ENCODE assay signal across 8 cellular contexts in genomic region chr3:136749602-136750001, GRCh38. TPM values are rescaled to one million over a fixed set of nuclear protein-coding genes. Genes with fewer than 3 reads are reported as not detected.
DNase-seq lines count a peak whose midpoint lies in the region; ATAC-seq, FAIRE-seq and TF ChIP-seq lines count a peak whose summit lies in the region.
"Not testable (repeated sequence)": the region's sequence is repeated elsewhere in the genome, so short reads cannot be mapped to it uniquely, and the experiment has no call there.

No MANE protein-coding gene starts in this region.

- H3K4me2 ChIP-seq in A549 (peak overlapping the region; percentile 99), GM23338 (peak overlapping the region; percentile 9; the same call in 1 of the 2 replicates), OCI-LY7 (ENCODE audit: low read length) (peak overlapping the region; percentile 96), skeletal muscle satellite cell (ENCODE audit: low read length) (peak overlapping the region; percentile 86)

- H3K9me2 ChIP-seq in GM23338 (ENCODE audit: insufficient read depth); OCI-LY7 (ENCODE audit: insufficient read depth, low read length): not testable (repeated sequence)

- not testable (repeated sequence) for H3K27me3 Mint-ChIP-seq in GM23338 (ENCODE audit: insufficient read depth, low read depth, poor library complexity); activated CD4-positive, alpha-beta memory T cell treated with anti-CD3 and anti-CD28 coated beads, Interleukin-2, amount 10 ng/mL, durations not matched to agents 7 days and 5 days

- H3K4me3 Mint-ChIP-seq in GM23338 = peak overlapping the region; percentile 40
- peak overlapping the region; percentile 79 for H3K4me3 Mint-ChIP-seq in activated CD4-positive, alpha-beta memory T cell treated with anti-CD3 and anti-CD28 coated beads, Interleukin-2, amount 10 ng/mL, durations not matched to agents 7 days and 5 days

- not testable (repeated sequence) for H3K36me3 ChIP-seq in GM23338 (ENCODE audit: insufficient read depth); OCI-LY7 (ENCODE audit: insufficient read depth, low read length); body of pancreas (replicated peaks in 1 of 2; ENCODE audit: insufficient read depth in 1 of 2, low read depth in 2 of 2); skeletal muscle satellite cell (ENCODE audit: insufficient read depth, low read length)

- H3K9me3 ChIP-seq in A549; OCI-LY7 (ENCODE audit: low read length); body of pancreas; mononuclear cell (ENCODE audit: low read depth, low read length); skeletal muscle satellite cell (replicated peaks; ENCODE audit: low read length): not testable (repeated sequence)

- BruUV-seq in OCI-LY7 (replicated peaks; lab: Mats Ljungman, UMichigan) = not testable (repeated sequence)

- not testable (repeated sequence) for TF ChIP-seq CTCF in A549 (IDR thresholded peaks at IDR 0.05); GM23338 (conservative IDR thresholded peaks at IDR 0.05; ENCODE audit: low read depth in 2 of 2); OCI-LY7 (conservative IDR thresholded peaks at IDR 0.05; ENCODE audit: low read length); body of pancreas (IDR thresholded peaks at IDR 0.05); fibroblast of the aortic adventitia (IDR thresholded peaks at IDR 0.05; ENCODE audit: insufficient read depth, low read length)

- WGBS in A549 (ENCODE audit: missing lambda C conversion rate) = 73% methylated on average over 5 of the region's 6 CpGs
- 75 to 77% methylated on average over 6 of the region's 6 CpGs for WGBS in body of pancreas, 2 donors

- not testable (repeated sequence) for ATAC-seq in A549, GM23338, body of pancreas

- H2AFZ ChIP-seq in GM23338 = not testable (repeated sequence)
- peak overlapping the region; percentile 9; the same call in 1 of the 2 replicates for H2AFZ ChIP-seq in OCI-LY7 (ENCODE audit: low read length)

- not testable (repeated sequence) for H3K27ac Mint-ChIP-seq in GM23338
- H3K27ac Mint-ChIP-seq in activated CD4-positive, alpha-beta memory T cell treated with anti-CD3 and anti-CD28 coated beads, Interleukin-2, amount 10 ng/mL, durations not matched to agents 7 days and 5 days = peak overlapping the region; percentile 80

- POLR2A ChIA-PET in A549 (lab: Yijun Ruan, JAX) = not testable (repeated sequence)
- POLR2A ChIA-PET in OCI-LY7 (lab: Charles Lee) = interaction anchor here (0.5 to 1.6 kb wide), 14 partner anchors 9 to 679 kb away, joined by 3 to 6 read pairs (median 4); partner anchors contain the start of genes MSL2 and PCCB
- POLR2A ChIA-PET in activated CD4-positive, alpha-beta memory T cell treated with anti-CD3 and anti-CD28 coated beads, Interleukin-2, amount 10 ng/mL, durations not matched to agents 7 days and 5 days (lab: Charles Lee) = interaction anchor here (1.0 to 2.1 kb wide), 7 partner anchors 9 to 553 kb away, joined by 3 to 9 read pairs (median 4); partner anchors contain the start of genes MSL2 and PCCB

- TF ChIP-seq POLR2A in A549 (IDR thresholded peaks at IDR 0.05; ENCODE audit: low read length); body of pancreas (IDR thresholded peaks at IDR 0.05): not testable (repeated sequence)

- H3K27ac ChIP-seq in A549 (peak overlapping the region; percentile 72 to 92; a peak in 5 of 6 replicates), OCI-LY7 (ENCODE audit: low read depth, low read length, poor library complexity, severe bottlenecking) (peak overlapping the region; percentile 94), body of pancreas (peak overlapping the region in 3 of 4 donors; percentile 26 to 99 (median 98))
- not testable (repeated sequence) for H3K27ac ChIP-seq in GM23338 (ENCODE audit: low read depth)

- not testable (repeated sequence) for FAIRE-seq in A549 (lab: Jason Lieb, UNC)

- H3K4me1 ChIP-seq in A549 (peaks cover 32% of the 10 kb centered on the region), GM23338 (ENCODE audit: insufficient read depth) (peaks cover 27% of the 10 kb centered on the region), OCI-LY7 (ENCODE audit: insufficient read depth, low read length, poor library complexity, severe bottlenecking) (peaks cover 54% of the 10 kb centered on the region), body of pancreas (peaks cover 36% of the 10 kb centered on the region), mononuclear cell (ENCODE audit: insufficient read depth, low read length) (peaks cover 48% of the 10 kb centered on the region), skeletal muscle satellite cell (ENCODE audit: control insufficient read depth, insufficient read depth, low read length) (peaks cover 23% of the 10 kb centered on the region)

- H3K79me2 ChIP-seq in GM23338 (replicated peaks; ENCODE audit: insufficient read depth) = peaks cover 66% of the 10 kb centered on the region
- peaks cover 74% of the 10 kb centered on the region for H3K79me2 ChIP-seq in OCI-LY7 (ENCODE audit: insufficient read depth, low read depth, low read length)

- CTCF ChIA-PET in A549 (lab: Yijun Ruan, JAX) = interaction anchor here (1.0 to 1.7 kb wide), 2 partner anchors 112 to 264 kb away, joined by 3 to 4 read pairs; partner anchors contain the start of gene NCK1
- CTCF ChIA-PET in OCI-LY7 (lab: Charles Lee; ENCODE audit: unreplicated experiment) = not testable (repeated sequence)
- CTCF ChIA-PET in activated CD4-positive, alpha-beta memory T cell treated with anti-CD3 and anti-CD28 coated beads, Interleukin-2, amount 10 ng/mL, durations not matched to agents 7 days and 5 days (lab: Charles Lee) = interaction anchor here (0.9 to 2.3 kb wide), 5 partner anchors 162 to 444 kb away, joined by 3 to 8 read pairs (median 7); no protein-coding TSS in a partner anchor

- not testable (repeated sequence) for H3K4me3 ChIP-seq in A549, body of pancreas
- H3K4me3 ChIP-seq in GM23338 = 0 out of 2 replicates have a peak overlapping the region, but pooled peaks have one; percentile 75
- peak overlapping the region; percentile 90 for H3K4me3 ChIP-seq in OCI-LY7 (ENCODE audit: low read depth, low read length, poor library complexity, severe bottlenecking)
- H3K4me3 ChIP-seq in fibroblast of the aortic adventitia (ENCODE audit: low read depth, low read length) = peak overlapping the region; percentile 79
- H3K4me3 ChIP-seq in mononuclear cell (ENCODE audit: low read length) = peak overlapping the region; percentile 67
- peak overlapping the region; percentile 74 for H3K4me3 ChIP-seq in skeletal muscle satellite cell (ENCODE audit: low read length)

- H3K9ac ChIP-seq in skeletal muscle satellite cell (ENCODE audit: low read depth, low read length) = peak overlapping the region; percentile 95

- not testable (repeated sequence) for DNase-seq in A549 (ENCODE audit: low read depth in 1 of 2, low spot score in 1 of 2); GM23338 (ENCODE audit: low spot score); activated CD4-positive, alpha-beta memory T cell treated with anti-CD3 and anti-CD28 coated beads, Interleukin-2, amount 10 ng/mL, durations not matched to agents 7 days and 5 days; body of pancreas; fibroblast of the aortic adventitia (ENCODE audit: low read depth)
- DNase-seq in OCI-LY7 (ENCODE audit: low spot score) = peak; percentile 29

- H4K20me1 ChIP-seq in GM23338 (replicated peaks; ENCODE audit: insufficient read depth); OCI-LY7 (ENCODE audit: insufficient read depth, low read length): not testable (repeated sequence)

- not testable (repeated sequence) for TF ChIP-seq RAD21 in A549 (conservative IDR thresholded peaks at IDR 0.05 in 1 of 2, IDR thresholded peaks at IDR 0.05 in 1 of 2)

- H3K36me3 Mint-ChIP-seq in GM23338 (ENCODE audit: low read depth) = not testable (repeated sequence)
- peaks cover 11% of the 10 kb centered on the region for H3K36me3 Mint-ChIP-seq in activated CD4-positive, alpha-beta memory T cell treated with anti-CD3 and anti-CD28 coated beads, Interleukin-2, amount 10 ng/mL, durations not matched to agents 7 days and 5 days (ENCODE audit: low read depth)

- H3K4me1 Mint-ChIP-seq in GM23338 = peaks cover 47% of the 10 kb centered on the region
- H3K4me1 Mint-ChIP-seq in activated CD4-positive, alpha-beta memory T cell treated with anti-CD3 and anti-CD28 coated beads, Interleukin-2, amount 10 ng/mL, durations not matched to agents 7 days and 5 days = peaks cover 56% of the 10 kb centered on the region

- not testable (repeated sequence) for TF ChIP-seq EP300 in A549 (IDR thresholded peaks at IDR 0.05)

- not testable (repeated sequence) for H3K27me3 ChIP-seq in GM23338 (ENCODE audit: insufficient read depth); body of pancreas; mononuclear cell (ENCODE audit: insufficient read depth, low read length); skeletal muscle satellite cell (ENCODE audit: control insufficient read depth, insufficient read depth, low read length)

- not testable (repeated sequence) for H3F3A ChIP-seq in GM23338 (replicated peaks; ENCODE audit: low read depth)

- H3K9me3 Mint-ChIP-seq in GM23338; activated CD4-positive, alpha-beta memory T cell treated with anti-CD3 and anti-CD28 coated beads, Interleukin-2, amount 10 ng/mL, durations not matched to agents 7 days and 5 days: not testable (repeated sequence)

- intact Hi-C loops in OCI-LY7 (cut with micrococcal nuclease; ENCODE audit: unreplicated experiment); body of pancreas (cut with DNase I): not testable (repeated sequence)

RNA-seq across cellular contexts. Expression of gene STAG1, which starts 2.6 kb away (rescaled TPM):
- polyA plus RNA-seq in A549 (2011; rRNA removed) (14.8 and 19.2 TPM in 2 replicates), A549 (2017; fragmentation: RNase III; extraction: RNeasy Plus Mini Kit Qiagen cat#74134 plus additional on column Dnase treatment) (10.8 to 12.8 TPM (median 11.3 TPM) in 3 replicates), GM23338 (2016; fragmentation: Nextera tagmentation; extraction: Ambion mirVana) (7.6 and 9.0 TPM in 2 replicates)
- polyA plus RNA-seq in A549 (2012; cell fraction: cytosol; rRNA removed) = 2.9 and 3.0 TPM in 2 replicates
- 1.9 and 3.0 TPM in 2 replicates for polyA plus RNA-seq in A549 (2012; cell fraction: nucleus; rRNA removed)
- 10.9 and 11.6 TPM in 2 replicates for polyA minus RNA-seq in A549 (2011; rRNA and poly(A)+ RNA removed)
- 21.9 and 23.7 TPM in 2 replicates for total RNA-seq in GM23338 (2014; rRNA removed; shearing (Covaris generic))
- 30.7 and 32.8 TPM in 2 replicates for total RNA-seq in OCI-LY7 (2014; rRNA removed; shearing (Covaris generic))
- total RNA-seq in OCI-LY7 (2022) (46.6 and 49.9 TPM in 2 replicates), body of pancreas (10 to 100 TPM; 26.2 to 28.3 TPM), fibroblast of the aortic adventitia (ENCODE audit: low replicate concordance) (75.1 and 78.0 TPM in 2 replicates), mononuclear cell (40.0 TPM)
- total RNA-seq in activated CD4-positive, alpha-beta memory T cell treated with anti-CD3 and anti-CD28 coated beads, Interleukin-2, amount 10 ng/mL, durations not matched to agents 7 days and 5 days = 10 to 100 TPM; 34.1 to 36.2 TPM
- 23.4 and 26.4 TPM in 2 replicates for total RNA-seq in skeletal muscle satellite cell (2012; rRNA removed)

Comparison
In these comparisons a context has a peak if more than half of its experiments do, and no peak if none do; other contexts are left out.
1. H3K4me2 ChIP-seq: peak in every context shown above with its lines; median percentile 99 in A549; 96 in OCI-LY7; 86 in skeletal muscle satellite cell; 9 in GM23338.